9 cellular contexts compared by ENCODE assay signal in genomic region chr10:103982639-103983038, GRCh38. TPM values are rescaled to one million over a fixed set of nuclear protein-coding genes. Genes with fewer than 3 reads are reported as not detected.
DNase-seq lines count a peak whose midpoint lies in the region; ATAC-seq and TF ChIP-seq lines count a peak whose summit lies in the region.
"Had no signal": no experiment of that assay in that cellular context is flagged by ENCODE, and none has a peak within 500 bp of the region (broad histone marks: within the 10 kb centered on the region; RNA-seq: fewer than 3 reads in every experiment).

No MANE protein-coding gene starts in this region.

- H3K9me2 ChIP-seq in PC-3 (replicated peaks; ENCODE audit: low read length), result no peaks in the 10 kb centered on the region

- no peak overlapping the region for H3K27ac ChIP-seq in 22Rv1
- H3K27ac ChIP-seq in PC-3 (ENCODE audit: low read length), result no peak overlapping the region
- no peak overlapping the region for H3K27ac ChIP-seq in foreskin keratinocyte

- peak; percentile 60 for TF ChIP-seq CTCF in 22Rv1 (IDR thresholded peaks at IDR 0.05)
- peak; percentile 48; the same call in 1 of the 2 replicates for TF ChIP-seq CTCF in PC-3 (conservative IDR thresholded peaks at IDR 0.05; ENCODE audit: low read depth, low read length)
- TF ChIP-seq CTCF in foreskin keratinocyte (conservative IDR thresholded peaks at IDR 0.05), result peak; percentile 39

- intact Hi-C loops in PC-3 (cut with micrococcal nuclease), result no loop called here

- no peaks in the 10 kb centered on the region for H3F3A ChIP-seq in PC-3 (ENCODE audit: low read length, unreplicated experiment)

- H3K4me3 ChIP-seq in PC-3 (ENCODE audit: low read length), result no peak overlapping the region

- no TSS peak for BruUV-seq in PC-3 (replicated peaks; lab: Mats Ljungman, UMichigan)

- H2AFZ ChIP-seq in PC-3 (ENCODE audit: low read length), result no peak overlapping the region

- no peaks in the 10 kb centered on the region for H3K36me3 ChIP-seq in PC-3 (ENCODE audit: low read depth, low read length)

- H3K4me2 ChIP-seq in PC-3 (ENCODE audit: low read length), result no peak overlapping the region

- no peak overlapping the region for H3K9ac ChIP-seq in PC-3 (ENCODE audit: low read length)

- peaks cover 2% of the 10 kb centered on the region; the same call in 1 of the 2 replicates for H4K20me1 ChIP-seq in PC-3 (ENCODE audit: low read length)

- H3K4me1 ChIP-seq in PC-3 (ENCODE audit: insufficient read depth, low read length), result no peaks in the 10 kb centered on the region
- H3K4me1 ChIP-seq in foreskin keratinocyte, result peaks cover 24% of the 10 kb centered on the region

- H3K27me3 ChIP-seq in PC-3 (ENCODE audit: low read length) (no peaks in the 10 kb centered on the region), foreskin keratinocyte (no peaks in the 10 kb centered on the region)

- H3K9me3 ChIP-seq in PC-3 (ENCODE audit: low read length), result no peaks in the 10 kb centered on the region

- CTCF ChIA-PET in PC-3 (lab: Charles Lee), result no interaction called here

- POLR2A ChIA-PET in PC-3 (lab: Charles Lee; ENCODE audit: unreplicated experiment), result no interaction called here

- peaks cover 92% of the 10 kb centered on the region for H3K79me2 ChIP-seq in PC-3 (ENCODE audit: low read length)

- DNase-seq in ELF-1 (ENCODE audit: low read depth, low spot score) (peak; percentile 39), PC-3 (no peak), foreskin keratinocyte (no peak), CD1c-positive myeloid dendritic cell (ENCODE audit: extremely low spot score) (no peak), T1000 (lab: John Stamatoyannopoulos, UW) (no peak)
- no peak for DNase-seq in activated CD4-positive, CD25-positive, alpha-beta regulatory T cell (lab: John Stamatoyannopoulos, UW)
- DNase-seq: left cardiac atrium had no signal

- ATAC-seq in PC-3 (no peak; the same call in 1 of the 2 replicates), foreskin keratinocyte (no peak), GM19023 (IDR thresholded peaks at IDR 0.05; ENCODE audit: unreplicated experiment) (no peak)

RNA-seq across cellular contexts. Expression of gene SLK, which starts 15.7 kb away (rescaled TPM):
- total RNA-seq in PC-3 (2014; rRNA removed), result 17.3 and 20.2 TPM in 2 replicates
- 59.3 and 64.3 TPM in 2 replicates for total RNA-seq in foreskin keratinocyte
- 10.5 and 11.1 TPM in 2 replicates for polyA plus RNA-seq in foreskin keratinocyte
